Comparison of ENCODE assay signal across 13 cellular contexts in genomic region chr1:170819781-170820180, GRCh38.
DNase-seq lines count a peak whose midpoint lies in the region; ATAC-seq and TF ChIP-seq lines count a peak whose summit lies in the region.
"Had no signal": no experiment of that assay in that cellular context is flagged by ENCODE, and none has a peak within 500 bp of the region (broad histone marks: within the 10 kb centered on the region; RNA-seq: fewer than 3 reads in every experiment).

No MANE protein-coding gene starts in this region.

- no peaks in the 10 kb centered on the region for H3K4me1 Mint-ChIP-seq in natural killer cell
- H3K4me1 Mint-ChIP-seq in natural killer cell treated with Interleukin-12 subunit alpha and Interleukin-12 subunit beta and Interleukin-15 and Interleukin-18, amount 100 ng/mL, for 72 hours (ENCODE audit: low read depth in 2 of 2), result no peaks in the 10 kb centered on the region
- H3K4me1 Mint-ChIP-seq: CD4-positive, alpha-beta memory T cell had no signal

- H3K9me3 Mint-ChIP-seq in natural killer cell, result peaks cover 0 to 2% of the 10 kb centered on the region in 2 donors
- H3K9me3 Mint-ChIP-seq in natural killer cell treated with Interleukin-12 subunit alpha and Interleukin-12 subunit beta and Interleukin-15 and Interleukin-18, amount 100 ng/mL, for 72 hours, result peaks cover 5% of the 10 kb centered on the region

- H3K36me3 Mint-ChIP-seq in natural killer cell, result no peaks in the 10 kb centered on the region
- H3K36me3 Mint-ChIP-seq in natural killer cell treated with Interleukin-12 subunit alpha and Interleukin-12 subunit beta and Interleukin-15 and Interleukin-18, amount 100 ng/mL, for 72 hours, result peaks cover 5% of the 10 kb centered on the region
- H3K36me3 Mint-ChIP-seq: CD4-positive, alpha-beta memory T cell had no signal

- H3K4me2 ChIP-seq in osteoblast (ENCODE audit: insufficient read depth, low read length), result no peak overlapping the region

- no peaks in the 10 kb centered on the region for H3K27me3 Mint-ChIP-seq in natural killer cell (ENCODE audit: low read depth in 2 of 2)
- peaks cover 2 to 8% of the 10 kb centered on the region in 2 donors for H3K27me3 Mint-ChIP-seq in natural killer cell treated with Interleukin-12 subunit alpha and Interleukin-12 subunit beta and Interleukin-15 and Interleukin-18, amount 100 ng/mL, for 72 hours
- H3K27me3 Mint-ChIP-seq: CD4-positive, alpha-beta memory T cell had no signal

- peaks cover 14% of the 10 kb centered on the region for H3K4me1 ChIP-seq in HAP-1
- peaks cover 4% of the 10 kb centered on the region for H3K4me1 ChIP-seq in osteoblast (ENCODE audit: insufficient read depth, low read length)

- no peaks in the 10 kb centered on the region for H3K27me3 ChIP-seq in HAP-1 (ENCODE audit: low read depth)
- H3K27me3 ChIP-seq in osteoblast (ENCODE audit: insufficient read depth, low read length), result no peaks in the 10 kb centered on the region

- no peak overlapping the region for H3K27ac Mint-ChIP-seq in natural killer cell
- H3K27ac Mint-ChIP-seq in natural killer cell treated with Interleukin-12 subunit alpha and Interleukin-12 subunit beta and Interleukin-15 and Interleukin-18, amount 100 ng/mL, for 72 hours, result no peak overlapping the region
- H3K27ac Mint-ChIP-seq: CD4-positive, alpha-beta memory T cell had no signal

- H3K4me3 ChIP-seq in HAP-1 (no peak overlapping the region), osteoblast (ENCODE audit: insufficient read depth, low read length) (no peak overlapping the region)

- intact Hi-C loops in natural killer cell (cut with micrococcal nuclease), result no loop called here

- no peaks in the 10 kb centered on the region for H4K20me1 ChIP-seq in osteoblast (ENCODE audit: insufficient read depth, low read length)

- TF ChIP-seq CTCF in natural killer cell (IDR thresholded peaks at IDR 0.05) (no peak), osteoblast (IDR thresholded peaks at IDR 0.05; ENCODE audit: extremely low read depth, low read depth, low read length) (no peak)

- no peak overlapping the region for H3K27ac ChIP-seq in osteoblast (ENCODE audit: low read depth, low read length)

- no peaks in the 10 kb centered on the region for H3K36me3 ChIP-seq in HAP-1 (replicated peaks)
- no peaks in the 10 kb centered on the region for H3K36me3 ChIP-seq in osteoblast (ENCODE audit: insufficient read depth, low read length)

- in situ Hi-C loops in HAP-1 (cut with MboI; ENCODE audit: low sequenced_read_pairs), result no loop called here

- H3K9me3 ChIP-seq in HAP-1 (no peaks in the 10 kb centered on the region), osteoblast (ENCODE audit: low read depth, low read length) (no peaks in the 10 kb centered on the region)

- H3K4me3 Mint-ChIP-seq in natural killer cell, result peak overlapping the region; percentile 21
- no peak overlapping the region for H3K4me3 Mint-ChIP-seq in natural killer cell treated with Interleukin-12 subunit alpha and Interleukin-12 subunit beta and Interleukin-15 and Interleukin-18, amount 100 ng/mL, for 72 hours
- H3K4me3 Mint-ChIP-seq: CD4-positive, alpha-beta memory T cell had no signal

- peak overlapping the region; percentile 2 for H2AFZ ChIP-seq in osteoblast (ENCODE audit: low read length)

- ATAC-seq in natural killer cell, result no peak
- ATAC-seq in natural killer cell treated with Interleukin-12 subunit alpha and Interleukin-12 subunit beta and Interleukin-15 and Interleukin-18, amount 100 ng/mL, for 72 hours, result no peak

- no peaks in the 10 kb centered on the region for H3K79me2 ChIP-seq in osteoblast (ENCODE audit: insufficient read depth, low read length)

- no peak for DNase-seq in natural killer cell
- DNase-seq in natural killer cell treated with Interleukin-12 subunit alpha and Interleukin-12 subunit beta and Interleukin-15 and Interleukin-18, amount 100 ng/mL, for 72 hours (ENCODE audit: low spot score), result no peak
- DNase-seq in HAP-1 (ENCODE audit: low spot score in 2 of 2), result peak; percentile 44 to 92
- no peak for DNase-seq in osteoblast (ENCODE audit: insufficient read length, low spot score, missing footprints)
- no peak for DNase-seq in NCI-H446 treated with DMSO at 0.1 percent for 48 hours (lab: John Stamatoyannopoulos, UW)
- DNase-seq in mucosa of gallbladder (ENCODE audit: low spot score), result no peak
- DNase-seq: C1 segment of cervical spinal cord; Calu3; CD4-positive, alpha-beta memory T cell; COR-L47; DMS153; DND-41; HCEC 1CT had no signal

Comparison
In these comparisons a context has a peak if more than half of its experiments do, and no peak if none do; other contexts are left out.
1. DNase-seq: peak in HAP-1 (2 of 2); none in natural killer cell (single experiment), natural killer cell treated with Interleukin-12 subunit alpha and Interleukin-12 subunit beta and Interleukin-15 and Interleukin-18, amount 100 ng/mL, for 72 hours (single experiment), osteoblast (single experiment), NCI-H446 treated with DMSO at 0.1 percent for 48 hours (single experiment) and mucosa of gallbladder (single experiment).